ENCODE assay signal across 12 cellular contexts in genomic region chr14:60720391-60720790, GRCh38. TPM values are rescaled to one million over a fixed set of nuclear protein-coding genes. Genes with fewer than 3 reads are reported as not detected.
DNase-seq lines count a peak whose midpoint lies in the region; ATAC-seq and TF ChIP-seq lines count a peak whose summit lies in the region.
"Had no signal": no experiment of that assay in that cellular context is flagged by ENCODE, and none has a peak within 500 bp of the region (broad histone marks: within the 10 kb centered on the region; RNA-seq: fewer than 3 reads in every experiment).

No MANE protein-coding gene starts in this region.

- no peak for DNase-seq in AG04450 (ENCODE audit: low read depth, low spot score)
- no peak for DNase-seq in naive thymus-derived CD8-positive, alpha-beta T cell
- DNase-seq in mesenteric fat pad (ENCODE audit: low spot score), result no peak
- no peak for DNase-seq in stimulated activated naive CD4-positive, alpha-beta T cell (lab: John Stamatoyannopoulos, UW)
- no peak for DNase-seq in stimulated activated CD4-positive, alpha-beta T cell treated with anti-CD3 and anti-CD28 coated beads, Interleukin-12 subunit alpha, Interleukin-12 subunit beta, amount 100 ng/mL, for 4 hours
- DNase-seq: activated naive CD8-positive, alpha-beta T cell treated with anti-CD3 and anti-CD28 coated beads, Interleukin-2, amount 10 ng/mL, durations not matched to agents 7 days and 5 days; mammary epithelial cell; stimulated activated CD4-positive, alpha-beta T cell treated with anti-CD3 and anti-CD28 coated beads, Interleukin-2, amount 100 ng/mL, for 24 hours had no signal

- peak overlapping the region; percentile 77 to 95 (median 89) for H3K4me3 Mint-ChIP-seq in brain
- peak overlapping the region in 9 of 10 donors; percentile 41 to 91 (median 74) for H3K4me3 Mint-ChIP-seq in naive thymus-derived CD8-positive, alpha-beta T cell

- POLR2A ChIA-PET in AG04450 (lab: Yijun Ruan, JAX), result no interaction called here
- POLR2A ChIA-PET in naive thymus-derived CD8-positive, alpha-beta T cell (lab: Charles Lee), result no interaction called here

- no peaks in the 10 kb centered on the region; the same call in 1 of the 2 replicates for H3K9me3 ChIP-seq in AG04450 (ENCODE audit: control insufficient read depth, insufficient read depth, low read length)
- H3K9me3 ChIP-seq in HUES6 (ENCODE audit: control insufficient read depth, insufficient read depth, low read depth, low read length), result no peaks in the 10 kb centered on the region

- no peak for ATAC-seq in naive thymus-derived CD8-positive, alpha-beta T cell
- ATAC-seq in GM19023 (IDR thresholded peaks at IDR 0.05; ENCODE audit: unreplicated experiment), result no peak

- CTCF ChIA-PET in AG04450 (lab: Charles Lee), result interaction anchor here (0.6 kb wide), 2 partner anchors 42 to 279 kb away, joined by 3 read pairs; no protein-coding TSS in a partner anchor

- peaks cover 44% of the 10 kb centered on the region for H3K27me3 Mint-ChIP-seq in brain
- peaks cover 29 to 68% (median 49%) of the 10 kb centered on the region in 5 donors for H3K27me3 Mint-ChIP-seq in naive thymus-derived CD8-positive, alpha-beta T cell

- no peaks in the 10 kb centered on the region for H3K9me3 Mint-ChIP-seq in brain
- no peaks in the 10 kb centered on the region for H3K9me3 Mint-ChIP-seq in naive thymus-derived CD8-positive, alpha-beta T cell
- H3K9me3 Mint-ChIP-seq: activated naive CD8-positive, alpha-beta T cell treated with anti-CD3 and anti-CD28 coated beads, Interleukin-2, amount 10 ng/mL, durations not matched to agents 7 days and 5 days had no signal

- no peaks in the 10 kb centered on the region for H3K27me3 ChIP-seq in AG04450 (ENCODE audit: control insufficient read depth, insufficient read depth, low read length)
- H3K27me3 ChIP-seq in HUES6 (ENCODE audit: control insufficient read depth, insufficient read depth, low read length), result no peaks in the 10 kb centered on the region

- peaks cover 9% of the 10 kb centered on the region for H3K36me3 Mint-ChIP-seq in brain
- no peaks in the 10 kb centered on the region for H3K36me3 Mint-ChIP-seq in naive thymus-derived CD8-positive, alpha-beta T cell
- H3K36me3 Mint-ChIP-seq: activated naive CD8-positive, alpha-beta T cell treated with anti-CD3 and anti-CD28 coated beads, Interleukin-2, amount 10 ng/mL, durations not matched to agents 7 days and 5 days had no signal

- H3K27ac ChIP-seq in AG04450 (ENCODE audit: low read depth, low read length) (no peak overlapping the region), HUES6 (ENCODE audit: low read depth, low read length) (no peak overlapping the region)
- H3K27ac ChIP-seq: SK-N-MC had no signal

- H3K4me3 ChIP-seq in AG04450 (ENCODE audit: low read depth, low read length), result peak overlapping the region; percentile 92
- peak overlapping the region; percentile 98 for H3K4me3 ChIP-seq in HUES6 (ENCODE audit: low read depth, low read length)
- H3K4me3 ChIP-seq: SK-N-MC had no signal

- TF ChIP-seq CTCF in AG04450 (IDR thresholded peaks at IDR 0.05; ENCODE audit: low read depth, low read length), result no peak
- TF ChIP-seq CTCF in brain (conservative IDR thresholded peaks at IDR 0.05), result no peak

- H3K36me3 ChIP-seq in HUES6 (ENCODE audit: control insufficient read depth, insufficient read depth, low read length), result peaks cover 45% of the 10 kb centered on the region

- peaks cover 34% of the 10 kb centered on the region for H3K4me1 Mint-ChIP-seq in brain
- peaks cover 13 to 32% (median 22%) of the 10 kb centered on the region in 4 donors for H3K4me1 Mint-ChIP-seq in naive thymus-derived CD8-positive, alpha-beta T cell

- peaks cover 21% of the 10 kb centered on the region for H3K4me1 ChIP-seq in HUES6 (ENCODE audit: control insufficient read depth, insufficient read depth, low read length)

- H3K9ac ChIP-seq in HUES6 (ENCODE audit: low read length), result peak overlapping the region; percentile 14

- H3K27ac Mint-ChIP-seq in brain, result peak overlapping the region in 3 of 5 experiments; percentile 9 to 88 (median 74)
- no peak overlapping the region for H3K27ac Mint-ChIP-seq in naive thymus-derived CD8-positive, alpha-beta T cell
- H3K27ac Mint-ChIP-seq: activated naive CD8-positive, alpha-beta T cell treated with anti-CD3 and anti-CD28 coated beads, Interleukin-2, amount 10 ng/mL, durations not matched to agents 7 days and 5 days had no signal

RNA-seq across cellular contexts. Expression of gene SIX4, which starts 3.8 kb away (rescaled TPM):
- polyA plus RNA-seq in AG04450 (2011; rRNA removed) (17.7 and 21.8 TPM in 2 replicates), brain (ENCODE audit: insufficient read depth, low read depth, low replicate concordance) (4.9 TPM)
- polyA minus RNA-seq in AG04450 (2011; rRNA and poly(A)+ RNA removed), result 40.3 and 48.3 TPM in 2 replicates
- not detected for total RNA-seq in naive thymus-derived CD8-positive, alpha-beta T cell
- not detected for polyA plus RNA-seq in naive thymus-derived CD8-positive, alpha-beta T cell
- total RNA-seq in mesenteric fat pad, result 1.9 TPM

RNA-seq across cellular contexts. Expression of gene MNAT1, which starts 14.2 kb away (rescaled TPM):
- polyA plus RNA-seq in AG04450 (2011; rRNA removed), result 58.8 and 69.3 TPM in 2 replicates
- 30.8 and 45.5 TPM in 2 replicates for polyA minus RNA-seq in AG04450 (2011; rRNA and poly(A)+ RNA removed)
- polyA plus RNA-seq in brain (ENCODE audit: insufficient read depth, low read depth, low replicate concordance), result 39.9 TPM
- total RNA-seq in naive thymus-derived CD8-positive, alpha-beta T cell, result 10 to 100 TPM; 19.1 to 19.6 TPM
- 10 to 100 TPM; 16.4 to 21.7 (median 17.3) TPM for polyA plus RNA-seq in naive thymus-derived CD8-positive, alpha-beta T cell
- total RNA-seq in mesenteric fat pad, result 31.8 TPM

Comparison
In these comparisons a context has a peak if more than half of its experiments do, and no peak if none do; other contexts are left out.
1. H3K27ac Mint-ChIP-seq: peak in brain (3 of 5); none in naive thymus-derived CD8-positive, alpha-beta T cell (0 of 10).